In the genomic region with DNA sequence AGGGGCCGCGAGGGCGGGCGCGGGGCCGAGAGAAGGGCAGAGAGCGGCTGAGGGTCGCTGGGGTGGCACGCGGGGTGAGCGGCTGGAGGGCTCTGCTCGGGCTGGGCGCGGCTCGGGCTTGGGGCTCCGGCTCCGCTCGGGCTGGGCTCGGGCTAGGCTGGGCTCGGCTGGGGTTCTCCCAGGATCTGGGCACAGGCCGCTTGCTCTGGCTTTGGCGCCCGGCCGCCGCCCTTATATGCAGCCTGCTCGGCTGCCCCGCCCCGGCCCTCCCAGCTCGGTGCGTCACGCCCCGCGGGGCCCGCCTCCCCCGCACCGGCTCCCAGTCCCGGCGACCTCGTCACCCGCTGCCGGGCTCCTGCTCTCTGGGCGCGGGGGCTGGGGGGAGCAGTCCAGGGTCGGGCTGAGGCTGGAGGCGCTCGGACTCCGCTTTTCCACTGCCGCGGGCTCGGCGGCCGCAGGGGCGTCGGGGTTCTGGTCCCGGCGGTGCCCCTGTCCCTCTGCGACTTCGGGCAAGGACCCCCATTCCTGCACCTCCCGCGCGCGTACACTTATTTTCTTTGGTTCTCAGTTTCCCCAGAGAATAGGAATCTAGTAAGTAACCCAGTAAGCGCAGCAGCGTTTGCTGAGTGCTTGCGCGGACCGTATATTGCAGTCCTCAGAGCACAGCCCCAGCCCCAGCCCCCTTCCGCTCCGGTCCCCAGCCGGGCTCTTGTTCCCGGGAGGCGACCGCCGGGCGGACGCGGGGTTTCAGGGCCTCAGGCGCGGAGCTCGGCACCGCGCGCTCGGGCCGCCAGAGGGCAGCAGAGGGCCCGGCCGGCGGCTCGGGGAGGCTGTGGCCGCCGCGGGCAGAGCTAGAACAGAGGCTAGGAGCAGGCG, we compare ENCODE assay signal across 8 cellular contexts. TPM values are rescaled to one million over a fixed set of nuclear protein-coding genes. Genes with fewer than 3 reads are reported as not detected.
A peak's percentile ranks its signal among the peaks of the same experiment; 100 is the strongest.
DNase-seq lines count a peak whose midpoint lies in the region; ATAC-seq, FAIRE-seq and TF ChIP-seq lines count a peak whose summit lies in the region.

A gene with protein sequence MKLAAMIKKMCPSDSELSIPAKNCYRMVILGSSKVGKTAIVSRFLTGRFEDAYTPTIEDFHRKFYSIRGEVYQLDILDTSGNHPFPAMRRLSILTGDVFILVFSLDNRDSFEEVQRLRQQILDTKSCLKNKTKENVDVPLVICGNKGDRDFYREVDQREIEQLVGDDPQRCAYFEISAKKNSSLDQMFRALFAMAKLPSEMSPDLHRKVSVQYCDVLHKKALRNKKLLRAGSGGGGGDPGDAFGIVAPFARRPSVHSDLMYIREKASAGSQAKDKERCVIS (minus strand): TSS at position 207 of the 876 bp plus-strand sequence. CDS start 214 bp downstream, outside the sequence.

- CTCF ChIA-PET in H1 (lab: Charles Lee; ENCODE audit: partially characterized antibody) = interaction anchor here (0.5 to 6.4 kb wide), 47 partner anchors 9 to 497 kb away, joined by 3 to 81 read pairs (median 4); a partner anchor contains a TSS

- peak; percentile 58 for ATAC-seq in HG03280 (IDR thresholded peaks at IDR 0.05; ENCODE audit: unreplicated experiment)

- H3K27me3 ChIP-seq in H1 (replicated peaks in 1 of 4; ENCODE audit: control insufficient read depth in 3 of 4, extremely low read depth in 1 of 4, insufficient read depth in 3 of 4, low read length in 3 of 4) = peaks cover 14 to 26% (median 22%) of the 10 kb centered on the region in 4 experiments; a peak in 6 of 7 replicates

- H3K9me3 ChIP-seq in H1 (ENCODE audit: insufficient read depth in 2 of 2, low read depth in 1 of 2, low read length in 1 of 2) = no peaks in the 10 kb centered on the region

- TF ChIP-seq CTCF in 22Rv1 (IDR thresholded peaks at IDR 0.05) (peak; percentile 98), H1 (IDR thresholded peaks at IDR 0.05; ENCODE audit: control extremely low read depth in 1 of 3, insufficient read depth in 1 of 3, low read depth in 1 of 3, low read length in 3 of 3) (peak; percentile 78 to 97 (median 81))

- DNase-seq in GM18507 (ENCODE audit: extremely low spot score, insufficient read length, low read depth) = peak; percentile 87
- DNase-seq in NCI-H774 (lab: John Stamatoyannopoulos, UW) = peak; percentile 62
- DNase-seq in activated CD8-positive, alpha-beta memory T cell treated with anti-CD3 and anti-CD28 coated beads for 4 hours (ENCODE audit: low read depth in 2 of 2) = peak; percentile 54 to 61
- peak in 1 of 2 experiments; percentile 93 for DNase-seq in H1 (ENCODE audit: low read depth in 1 of 2, low spot score in 2 of 2)
- peak; percentile 98 for DNase-seq in mesenteric fat pad (ENCODE audit: low spot score)
- DNase-seq in stimulated activated CD8-positive, alpha-beta memory T cell treated with anti-CD3 and anti-CD28 coated beads, Interleukin-15, amount 100 ng/mL, for 1 hour (ENCODE audit: low read depth) = peak; percentile 53

- H3K18ac ChIP-seq in H1 (ENCODE audit: extremely low read depth, low read length) = peak within 1 kb of the TSS; percentile 88

- peaks cover 3 to 9% (median 5%) of the 10 kb centered on the region in 4 experiments; a peak in 6 of 8 replicates for H3K36me3 ChIP-seq in H1 (ENCODE audit: control insufficient read depth in 2 of 4, insufficient read depth in 4 of 4, low read length in 3 of 4)

- TF ChIP-seq RAD21 in H1 (IDR thresholded peaks at IDR 0.05 in 1 of 2, conservative IDR thresholded peaks at IDR 0.05 in 1 of 2; ENCODE audit: low read depth in 2 of 2, low read length in 2 of 2) = peak; percentile 71 to 93

- peak within 1 kb of the TSS; percentile 48; the same call in 1 of the 2 replicates for H2AFZ ChIP-seq in H1 (ENCODE audit: low read length)

- no peaks in the 10 kb centered on the region for H3K79me2 ChIP-seq in H1 (ENCODE audit: control insufficient read depth in 1 of 2, insufficient read depth in 2 of 2, low read length in 2 of 2)

- peaks cover 14 to 15% of the 10 kb centered on the region in 2 experiments for H4K20me1 ChIP-seq in H1 (replicated peaks in 1 of 2; ENCODE audit: control insufficient read depth in 1 of 2, insufficient read depth in 2 of 2, low read length in 2 of 2)

- peak within 1 kb of the TSS; percentile 13 to 66 (median 42) for H3K9ac ChIP-seq in H1 (replicated peaks in 1 of 4; ENCODE audit: extremely low read depth in 1 of 4, low read depth in 3 of 4, low read length in 3 of 4)

- peaks cover 23% of the 10 kb centered on the region; the same call in 1 of the 2 replicates for H3K23me2 ChIP-seq in H1 (ENCODE audit: low read depth, low read length)

- H3K23ac ChIP-seq in H1 (ENCODE audit: insufficient read length) = peak within 1 kb of the TSS; percentile 2

- POLR2A ChIA-PET in H1 (lab: Charles Lee; ENCODE audit: partially characterized antibody) = interaction anchor here (0.7 to 4.7 kb wide), 37 partner anchors 8 to 289 kb away, joined by 3 to 26 read pairs (median 4); a partner anchor contains a TSS

- H3K4ac ChIP-seq in H1 (replicated peaks; ENCODE audit: insufficient read length, low read depth, low read length) = peak within 1 kb of the TSS; percentile 100

- FAIRE-seq in GM18507 (lab: Jason Lieb, UNC) (peak; percentile 75), H1 (lab: Jason Lieb, UNC) (no peak)

- peak within 1 kb of the TSS; percentile 19 for H4K5ac ChIP-seq in H1 (ENCODE audit: insufficient read length, low read depth, low read length)

- H3K14ac ChIP-seq in H1 (ENCODE audit: insufficient read length) = peak within 1 kb of the TSS; percentile 58

- H2BK20ac ChIP-seq in H1 (ENCODE audit: low read length) = 0 out of 2 replicates have a peak within 1 kb of the TSS, but pooled peaks have one; percentile 32

- peak within 1 kb of the TSS; percentile 71 for H4K91ac ChIP-seq in H1 (replicated peaks; ENCODE audit: insufficient read length, low read length)

- H4K8ac ChIP-seq in H1 (ENCODE audit: extremely low read depth, insufficient read depth, low read length) = peak within 1 kb of the TSS; percentile 90

- peak within 1 kb of the TSS; percentile 43 to 70 (median 59) for H3K4me3 ChIP-seq in H1 (ENCODE audit: extremely low read depth in 1 of 4, insufficient read depth in 2 of 4, low read depth in 3 of 4, low read length in 4 of 4)

- H2BK120ac ChIP-seq in H1 (replicated peaks; ENCODE audit: low read depth, low read length) = peak within 1 kb of the TSS; percentile 65

- 1% methylated on average over 46 of the region's 93 CpGs; no CpG with 5 or more reads in 1 of the 2 experiments for WGBS in H1 (ENCODE audit: extremely low coverage in 1 of 2, insufficient coverage in 1 of 2, insufficient read length in 1 of 2, insufficient replicate concordance in 2 of 2, low coverage in 1 of 2, low lambda C conversion rate in 2 of 2, missing lambda C conversion rate in 1 of 2), 2 experiments

- TF ChIP-seq POLR2A in H1 (IDR thresholded peaks at IDR 0.05; ENCODE audit: control extremely low read depth in 1 of 2, low read depth in 2 of 2, low read length in 2 of 2) = peak in 1 of 2 experiments; percentile 98; a peak in 2 of 3 replicates

- H3K4me2 ChIP-seq in H1 (ENCODE audit: insufficient read depth in 1 of 2, low read depth in 2 of 2, low read length in 2 of 2) = peak within 1 kb of the TSS; percentile 89 to 99

- peak within 1 kb of the TSS; percentile 34 for H3K56ac ChIP-seq in H1 (replicated peaks; ENCODE audit: insufficient read length, low read depth, low read length)

- H2BK5ac ChIP-seq in H1 (ENCODE audit: low read depth, low read length) = no peak within 1 kb of the TSS; the same call in 1 of the 2 replicates

- peak in 1 of 2 experiments; percentile 70; a peak in 1 of 3 replicates for TF ChIP-seq EP300 in H1 (IDR thresholded peaks at IDR 0.05; ENCODE audit: borderline replicate concordance in 1 of 2, low read depth in 2 of 2, low read length in 2 of 2)

- peaks cover 2% of the 10 kb centered on the region for H3K79me1 ChIP-seq in H1 (ENCODE audit: low read depth, low read length)

- H3K4me1 ChIP-seq in H1 (replicated peaks in 1 of 4; ENCODE audit: control insufficient read depth in 3 of 4, insufficient read depth in 4 of 4, low read length in 3 of 4) = peaks cover 5 to 29% (median 22%) of the 10 kb centered on the region in 4 experiments

- H2AK5ac ChIP-seq in H1 (ENCODE audit: low read depth, low read length) = peak within 1 kb of the TSS; percentile 78; the same call in 1 of the 2 replicates

- 0 out of 2 replicates have a peak within 1 kb of the TSS, but pooled peaks have one; percentile 95 for H2BK15ac ChIP-seq in H1 (ENCODE audit: low read length)

- H3K27ac ChIP-seq in 22Rv1 = peak within 1 kb of the TSS; percentile 46
- no peak within 1 kb of the TSS for H3K27ac ChIP-seq in H1 (ENCODE audit: low read depth, low read length)

- H2BK12ac ChIP-seq in H1 (ENCODE audit: low read depth, low read length) = peak within 1 kb of the TSS; percentile 87; the same call in 1 of the 2 replicates

TF ChIP-seq in H1, 55 proteins besides CTCF, POLR2A, EP300 and RAD21 (continues in another document):
- TF ChIP-seq KDM4A (IDR thresholded peaks at IDR 0.05; ENCODE audit: low read depth, low read length, severe bottlenecking) = peak; percentile 71
- peak; percentile 70; the same call in 1 of the 2 replicates for TF ChIP-seq YY1 (IDR thresholded peaks at IDR 0.05; ENCODE audit: low read depth, low read length)
- TF ChIP-seq PHF8 (conservative IDR thresholded peaks at IDR 0.05; ENCODE audit: low read depth, low read length) = peak; percentile 45

RNA-seq across cellular contexts. Expression of the gene that starts here (rescaled TPM):
- total RNA-seq in H1 (2021; fragmentation: NEBNext Ultra II Directional; extraction: Animal tissue kit (Norgen Biotek cat#: 25700)) = 1.8 and 2.6 TPM in 2 replicates
- 2.3 and 2.9 TPM in 2 replicates for polyA plus RNA-seq in H1 (2011; rRNA removed)
- polyA plus RNA-seq in H1 (2011; cell fraction: cytosol; rRNA removed) = 2.4 TPM
- polyA plus RNA-seq in H1 (2011; cell fraction: nucleus; rRNA removed) = 5.4 TPM
- 0.72 to 2.7 TPM (median 2.0 TPM) in 4 replicates for polyA plus RNA-seq in H1 (2012, experiment 1 of 2)
- 2.0 TPM for polyA plus RNA-seq in H1 (2012, experiment 2 of 2)
- 1.5 TPM for polyA plus RNA-seq in H1 (2013, experiment 1 of 2)
- 1.5 TPM for polyA plus RNA-seq in H1 (2013, experiment 2 of 2)
- 1.9 and 2.1 TPM in 2 replicates for polyA minus RNA-seq in H1 (2011; rRNA and poly(A)+ RNA removed)
- 1.9 TPM for polyA minus RNA-seq in H1 (2011; cell fraction: cytosol; rRNA and poly(A)+ RNA removed)
- 15.3 TPM for polyA minus RNA-seq in H1 (2011; cell fraction: nucleus; rRNA and poly(A)+ RNA removed)
- total RNA-seq in mesenteric fat pad = 254 TPM

Comparison
In these comparisons a context has a peak if more than half of its experiments do, and no peak if none do; other contexts are left out.
1. RNA of the gene that starts here (total RNA-seq): 254 TPM in mesenteric fat pad (single experiment); 1.8 to 2.6 TPM in H1; every median in the first group is over 10 times any median in the second.